In the genomic region with DNA sequence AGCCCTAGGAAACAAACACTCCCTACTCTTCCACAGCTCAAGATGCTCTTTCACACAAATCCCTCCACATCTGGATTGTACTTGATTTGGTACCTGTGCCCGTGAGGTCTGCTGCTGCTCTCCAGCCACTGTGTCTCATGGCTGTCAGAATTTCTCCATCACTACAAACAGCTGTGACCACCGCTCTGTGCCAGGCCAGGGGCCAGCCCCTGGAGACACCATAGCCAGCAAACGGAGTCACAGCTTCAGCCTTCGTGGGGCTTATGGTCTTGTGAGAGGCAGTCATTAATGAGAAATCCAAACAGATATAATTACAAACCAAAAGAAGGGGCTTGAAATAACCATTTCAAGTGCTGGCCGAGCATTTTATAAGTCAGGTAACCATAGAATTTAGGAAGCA, we compare ENCODE assay signal across 20 cellular contexts.
"Had no signal": no experiment of that assay in that cellular context is flagged by ENCODE, and none has a peak within 500 bp of the region (broad histone marks: within the 10 kb centered on the region; RNA-seq: fewer than 3 reads in every experiment).

No MANE protein-coding gene starts in this region.

- H3K27ac ChIP-seq: adrenal gland, prostate gland, right lobe of liver, SJCRH30, VCaP had no signal

- H3K4me3 Mint-ChIP-seq: activated T-cell treated with anti-CD3 and anti-CD28 coated beads, Interleukin-2, amount 50 U/mL, for 72 hours; neural crest cell; stimulated activated effector memory CD8-positive, alpha-beta T cell treated with anti-CD3 and anti-CD28 coated beads, Interleukin-12 subunit alpha, Interleukin-12 subunit beta, amount 100 ng/mL, for 72 hours had no signal

- H3K27me3 ChIP-seq: adrenal gland, right lobe of liver, SJCRH30 had no signal

- H3K27ac Mint-ChIP-seq: activated T-cell treated with anti-CD3 and anti-CD28 coated beads, Interleukin-2, amount 50 U/mL, for 72 hours; stimulated activated effector memory CD8-positive, alpha-beta T cell treated with anti-CD3 and anti-CD28 coated beads, Interleukin-12 subunit alpha, Interleukin-12 subunit beta, amount 100 ng/mL, for 72 hours had no signal

- H3K4me1 ChIP-seq: prostate gland, SJCRH30 had no signal

- H3K9me3 ChIP-seq: adrenal gland, prostate gland, right lobe of liver, SJCRH30 had no signal

- H3K9me3 Mint-ChIP-seq: activated naive CD4-positive, alpha-beta T cell treated with anti-CD3 and anti-CD28 coated beads, Interleukin-2, amount 50 U/mL, for 72 hours; activated T-cell treated with anti-CD3 and anti-CD28 coated beads, Interleukin-2, amount 50 U/mL, for 72 hours; neural crest cell; stimulated activated effector memory CD8-positive, alpha-beta T cell treated with anti-CD3 and anti-CD28 coated beads, Interleukin-12 subunit alpha, Interleukin-12 subunit beta, amount 100 ng/mL, for 72 hours had no signal

- ATAC-seq: activated naive CD4-positive, alpha-beta T cell treated with anti-CD3 and anti-CD28 coated beads, Interleukin-2, amount 50 U/mL, for 72 hours; activated T-cell treated with anti-CD3 and anti-CD28 coated beads, Interleukin-2, amount 50 U/mL, for 72 hours; left lobe of liver; right lobe of liver; stimulated activated effector memory CD8-positive, alpha-beta T cell treated with anti-CD3 and anti-CD28 coated beads, Interleukin-12 subunit alpha, Interleukin-12 subunit beta, amount 100 ng/mL, for 72 hours had no signal

- H3K4me3 ChIP-seq: adrenal gland, prostate gland, right lobe of liver, SJCRH30 had no signal

- DNase-seq: activated CD4-positive, alpha-beta T cell treated with anti-CD3 and anti-CD28 coated beads for 1 hour; activated CD4-positive, alpha-beta T cell treated with anti-CD3 and anti-CD28 coated beads, Interleukin-2, amount 50 U/mL, for 48 hours; activated CD8-positive, alpha-beta memory T cell treated with anti-CD3 and anti-CD28 coated beads, Interleukin-2, amount 50 U/mL, for 48 hours; activated gamma-delta T cell treated with Interleukin-2 at 50 U/mL for 16 hours; activated T-cell treated with anti-CD3 and anti-CD28 coated beads, Interleukin-2, amount 50 U/mL, for 72 hours; dermis blood vessel endothelial cell; effector memory CD4-positive, alpha-beta T cell; hippocampal formation; mammary epithelial cell; right lobe of liver; SJCRH30; stimulated activated CD4-positive, alpha-beta T cell treated with anti-CD3 and anti-CD28 coated beads, Interleukin-4, amount 100 ng/mL, for 24 hours; T-helper 2 cell had no signal
